ENCODE assay signal across 9 cellular contexts in genomic region chr19:40719414-40719894, GRCh38. TPM values are rescaled to one million over a fixed set of nuclear protein-coding genes. Genes with fewer than 3 reads are reported as not detected.
A peak's percentile ranks its signal among the peaks of the same experiment; 100 is the strongest.
DNase-seq lines count a peak whose midpoint lies in the region; ATAC-seq and TF ChIP-seq lines count a peak whose summit lies in the region.
"Had no signal": no experiment of that assay in that cellular context is flagged by ENCODE, and none has a peak within 500 bp of the region (broad histone marks: within the 10 kb centered on the region; RNA-seq: fewer than 3 reads in every experiment).

No MANE protein-coding gene starts in this region.

- no peak for TF ChIP-seq EP300 in esophagus muscularis mucosa (IDR thresholded peaks at IDR 0.05)

- TF ChIP-seq CTCF in CD8-positive, alpha-beta T cell (IDR thresholded peaks at IDR 0.05), result no peak
- TF ChIP-seq CTCF in Panc1 (IDR thresholded peaks at IDR 0.05), result no peak
- TF ChIP-seq CTCF in esophagus muscularis mucosa (IDR thresholded peaks at IDR 0.05), result no peak
- TF ChIP-seq CTCF in progenitor cell of endocrine pancreas (IDR thresholded peaks at IDR 0.05; ENCODE audit: unreplicated experiment), result no peak

- no peaks in the 10 kb centered on the region for H3K27me3 Mint-ChIP-seq in CD8-positive, alpha-beta T cell (ENCODE audit: low read depth)
- H3K27me3 Mint-ChIP-seq in progenitor cell of endocrine pancreas, result no peaks in the 10 kb centered on the region

- WGBS in esophagus muscularis mucosa, result 48% methylated on average over 7 of the region's 7 CpGs

- in situ Hi-C loops in Panc1 (cut with HindIII; ENCODE audit: low pct_unique_long_range_greater_than_20kb, low sequenced_read_pairs), result no loop called here

- POLR2A ChIA-PET in CD8-positive, alpha-beta T cell (lab: Charles Lee), result interaction anchor here (0.6 kb wide), 1 partner anchor 50 kb away, joined by 3 read pairs; no protein-coding TSS in a partner anchor
- POLR2A ChIA-PET in Panc1 (lab: Charles Lee), result no interaction called here

- peaks cover 75% of the 10 kb centered on the region for H3K4me1 Mint-ChIP-seq in CD8-positive, alpha-beta T cell (ENCODE audit: low read depth)
- H3K4me1 Mint-ChIP-seq in progenitor cell of endocrine pancreas (ENCODE audit: low read depth), result peaks cover 38% of the 10 kb centered on the region

- CTCF ChIA-PET in CD8-positive, alpha-beta T cell (lab: Charles Lee), result no interaction called here
- CTCF ChIA-PET in Panc1 (lab: Charles Lee), result no interaction called here

- H3K4me3 Mint-ChIP-seq in CD8-positive, alpha-beta T cell, result peak overlapping the region; percentile 8
- H3K4me3 Mint-ChIP-seq in progenitor cell of endocrine pancreas (ENCODE audit: low read depth), result peak overlapping the region; percentile 89

- intact Hi-C loops in CD8-positive, alpha-beta T cell (cut with DNase I, micrococcal nuclease), result loop anchor here (5.0 to 10.0 kb wide), 6 partner anchors 255 to 1867 kb away; partner anchors contain the start of genes TGFB1 (in 2 of the 2), AKT2 (in 1 of the 2), BCKDHA (in 1 of the 2) and BLVRB (in 1 of the 2)
- intact Hi-C loops in Panc1 (cut with micrococcal nuclease; ENCODE audit: unreplicated experiment), result no loop called here
- intact Hi-C loops in esophagus muscularis mucosa (cut with DNase I), result loop anchor here (2.0 kb wide), 1 partner anchor 29 kb away; no protein-coding TSS in a partner anchor

- TF ChIP-seq POLR2A in esophagus muscularis mucosa (IDR thresholded peaks at IDR 0.05; ENCODE audit: low read depth), result no peak

- DNase-seq in CD8-positive, alpha-beta T cell, result no peak
- DNase-seq in Panc1 (ENCODE audit: low read depth, low spot score), result no peak
- no peak for DNase-seq in esophagus muscularis mucosa (ENCODE audit: extremely low spot score)
- DNase-seq in progenitor cell of endocrine pancreas (ENCODE audit: low spot score, unreplicated experiment), result no peak
- DNase-seq in epidermal melanocyte (ENCODE audit: insufficient read length, low spot score), result no peak
- DNase-seq in anterior cingulate cortex (lab: John Stamatoyannopoulos, UW), result no peak
- DNase-seq: NCI-H2081 treated with DMSO at 0.1 percent for 48 hours had no signal

- peaks cover 29% of the 10 kb centered on the region for H3K36me3 Mint-ChIP-seq in CD8-positive, alpha-beta T cell
- peaks cover 12% of the 10 kb centered on the region for H3K36me3 Mint-ChIP-seq in progenitor cell of endocrine pancreas (ENCODE audit: insufficient read depth)

- ATAC-seq in CD8-positive, alpha-beta T cell, result no peak
- ATAC-seq in Panc1, result no peak
- no peak for ATAC-seq in GM21717 (IDR thresholded peaks at IDR 0.05; ENCODE audit: unreplicated experiment)
- no peak for ATAC-seq in GM21786 (IDR thresholded peaks at IDR 0.05; ENCODE audit: unreplicated experiment)

- H3K36me3 ChIP-seq in CD8-positive, alpha-beta T cell (ENCODE audit: insufficient read depth, low read length), result no peaks in the 10 kb centered on the region
- H3K36me3 ChIP-seq in Panc1 (ENCODE audit: control insufficient read depth, insufficient read depth, low read length) (peaks cover 3% of the 10 kb centered on the region; the same call in 1 of the 2 replicates), esophagus muscularis mucosa (peaks cover 0 to 26% (median 15%) of the 10 kb centered on the region in 4 donors)

- no TSS peak for BruUV-seq in Panc1 (replicated peaks; lab: Mats Ljungman, UMichigan)

- H3K4me3 ChIP-seq in CD8-positive, alpha-beta T cell (ENCODE audit: low read depth, low read length), result no peak overlapping the region
- H3K4me3 ChIP-seq in Panc1 (ENCODE audit: low read depth in 2 of 2, low read length in 2 of 2), result peak overlapping the region; percentile 65 to 77
- H3K4me3 ChIP-seq in esophagus muscularis mucosa, result peak overlapping the region; percentile 73 to 92 (median 78)

- no peak overlapping the region for H3K27ac Mint-ChIP-seq in CD8-positive, alpha-beta T cell
- peak overlapping the region; percentile 87 for H3K27ac Mint-ChIP-seq in progenitor cell of endocrine pancreas

- H3K9me3 ChIP-seq in CD8-positive, alpha-beta T cell (ENCODE audit: low read length), result no peaks in the 10 kb centered on the region
- H3K9me3 ChIP-seq in Panc1 (ENCODE audit: control insufficient read depth, insufficient read depth, low read depth, low read length) (no peaks in the 10 kb centered on the region), esophagus muscularis mucosa (no peaks in the 10 kb centered on the region)

- H3K27me3 ChIP-seq in CD8-positive, alpha-beta T cell (ENCODE audit: insufficient read depth, low read length), result no peaks in the 10 kb centered on the region
- no peaks in the 10 kb centered on the region for H3K27me3 ChIP-seq in Panc1 (ENCODE audit: control insufficient read depth, insufficient read depth, low read length)
- no peaks in the 10 kb centered on the region for H3K27me3 ChIP-seq in esophagus muscularis mucosa

- H3K4me1 ChIP-seq in CD8-positive, alpha-beta T cell (ENCODE audit: insufficient read depth, low read length), result peaks cover 53% of the 10 kb centered on the region
- H3K4me1 ChIP-seq in Panc1 (ENCODE audit: control insufficient read depth, insufficient read depth, low read length), result peaks cover 8% of the 10 kb centered on the region
- peaks cover 33 to 89% (median 84%) of the 10 kb centered on the region in 4 donors for H3K4me1 ChIP-seq in esophagus muscularis mucosa

- H3K9me3 Mint-ChIP-seq in CD8-positive, alpha-beta T cell, result no peaks in the 10 kb centered on the region
- no peaks in the 10 kb centered on the region for H3K9me3 Mint-ChIP-seq in progenitor cell of endocrine pancreas (ENCODE audit: low read depth)

- H3K27ac ChIP-seq in CD8-positive, alpha-beta T cell (ENCODE audit: low read depth, low read length), result no peak overlapping the region
- peak overlapping the region; percentile 86 for H3K27ac ChIP-seq in Panc1 (ENCODE audit: low read length)
- H3K27ac ChIP-seq in esophagus muscularis mucosa (replicated peaks in 1 of 4), result peak overlapping the region; percentile 95 to 99 (median 98)

RNA-seq across cellular contexts. Expression of gene ITPKC, which starts 2.5 kb away (rescaled TPM):
- 1 to 10 TPM; 5.9 to 6.4 TPM for total RNA-seq in CD8-positive, alpha-beta T cell
- 7.2 TPM for total RNA-seq in Panc1 (2021; ENCODE audit: unreplicated experiment)
- 9.1 TPM for polyA plus RNA-seq in Panc1 (2012; ENCODE audit: insufficient read length)
- 100 to 1,000 TPM in 1 of 4 donors, 10 to 100 TPM in 3; 28.7 to 123 (median 33.3) TPM for total RNA-seq in esophagus muscularis mucosa
- total RNA-seq in progenitor cell of endocrine pancreas, result 20.1 and 20.7 TPM in 2 replicates

RNA-seq across cellular contexts. Expression of gene COQ8B, which starts 2.8 kb away (rescaled TPM):
- 10 to 100 TPM; 14.0 to 14.2 TPM for total RNA-seq in CD8-positive, alpha-beta T cell
- total RNA-seq in Panc1 (2021; ENCODE audit: unreplicated experiment) (15.6 TPM), esophagus muscularis mucosa (10 to 100 TPM; 34.5 to 57.7 (median 45.3) TPM), progenitor cell of endocrine pancreas (55.8 and 58.6 TPM in 2 replicates)
- polyA plus RNA-seq in Panc1 (2012; ENCODE audit: insufficient read length), result 18.5 TPM

RNA-seq across cellular contexts. Expression of gene NUMBL, which starts 29.0 kb away (rescaled TPM):
- total RNA-seq in CD8-positive, alpha-beta T cell, result 1 to 10 TPM; 3.5 to 4.3 TPM
- 27.6 TPM for total RNA-seq in Panc1 (2021; ENCODE audit: unreplicated experiment)
- 31.1 TPM for polyA plus RNA-seq in Panc1 (2012; ENCODE audit: insufficient read length)
- total RNA-seq in esophagus muscularis mucosa, result 10 to 100 TPM; 28.2 to 51.7 (median 41.5) TPM
- 14.6 and 20.9 TPM in 2 replicates for total RNA-seq in progenitor cell of endocrine pancreas

RNA-seq across cellular contexts. Expression of gene ACTMAP, which starts 30.8 kb away (rescaled TPM):
- total RNA-seq in CD8-positive, alpha-beta T cell, result 1 to 10 TPM; 3.5 to 3.8 TPM
- total RNA-seq in Panc1 (2021; ENCODE audit: unreplicated experiment) (5.5 TPM), esophagus muscularis mucosa (1 to 10 TPM; 1.7 to 4.6 (median 3.7) TPM), progenitor cell of endocrine pancreas (21.1 and 22.5 TPM in 2 replicates)
- polyA plus RNA-seq in Panc1 (2012; ENCODE audit: insufficient read length), result 8.5 TPM

RNA-seq across cellular contexts. Expression of gene SNRPA, which starts 31.5 kb away (rescaled TPM):
- total RNA-seq in CD8-positive, alpha-beta T cell, result 10 to 100 TPM; 68.3 to 88.2 TPM
- 104 TPM for total RNA-seq in Panc1 (2021; ENCODE audit: unreplicated experiment)
- polyA plus RNA-seq in Panc1 (2012; ENCODE audit: insufficient read length), result 96.6 TPM
- 10 to 100 TPM; 47.3 to 69.1 (median 57.6) TPM for total RNA-seq in esophagus muscularis mucosa
- 111 and 126 TPM in 2 replicates for total RNA-seq in progenitor cell of endocrine pancreas
